Comparison of ENCODE assay signal across 8 cellular contexts in the genomic region with DNA sequence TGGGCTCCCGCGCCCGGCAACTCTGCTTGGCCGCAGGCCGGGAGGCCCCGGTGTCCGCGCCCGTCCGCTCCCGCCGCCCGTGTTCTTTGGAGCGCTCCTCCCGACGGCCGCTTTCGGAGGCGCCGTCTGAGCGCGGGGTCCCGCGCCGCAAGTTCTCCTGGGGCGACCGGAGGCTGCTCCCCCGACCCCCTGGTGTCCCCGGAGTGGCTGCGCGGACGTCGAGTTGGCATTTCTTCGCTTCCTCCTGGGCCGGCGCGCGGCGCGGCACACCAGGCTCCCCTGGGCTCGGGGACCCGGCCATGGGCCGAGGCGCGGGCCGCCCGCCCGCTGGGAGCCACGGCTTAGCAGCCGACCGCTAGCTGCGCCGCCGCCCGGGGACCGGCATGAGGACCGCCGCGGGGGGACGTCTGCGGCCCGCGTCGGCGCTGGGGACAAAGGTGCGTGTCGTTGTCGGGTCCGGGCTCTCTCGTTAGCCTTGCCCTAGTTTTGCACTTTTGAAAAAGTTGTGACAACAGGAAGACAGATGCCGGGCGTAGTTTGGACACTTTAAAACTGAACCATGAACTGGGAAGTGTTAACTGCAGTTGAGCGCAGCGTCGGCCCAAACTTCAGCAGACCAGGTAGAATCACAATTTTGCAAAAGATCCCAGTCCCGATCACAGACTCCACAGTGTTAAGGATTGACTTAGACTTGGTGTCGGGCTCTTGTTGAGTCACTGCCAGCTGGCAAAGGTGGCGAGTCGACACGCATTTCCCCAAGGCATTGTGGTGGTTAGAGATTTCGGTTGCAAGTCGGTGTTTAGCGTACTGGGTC. TPM values are rescaled to one million over a fixed set of nuclear protein-coding genes. Genes with fewer than 3 reads are reported as not detected.
DNase-seq lines count a peak whose midpoint lies in the region; ATAC-seq and TF ChIP-seq lines count a peak whose summit lies in the region.

No MANE protein-coding gene starts in this region.

- H2AFZ ChIP-seq in ACC112 (ENCODE audit: low read length, unreplicated experiment), result peak overlapping the region; percentile 75
- H2AFZ ChIP-seq in PC-3 (ENCODE audit: low read length), result peak overlapping the region; percentile 52
- peak overlapping the region; percentile 77 for H2AFZ ChIP-seq in trophoblast cell (ENCODE audit: insufficient read depth, low read length, poor library complexity)

- H3K9me3 ChIP-seq in PC-3 (ENCODE audit: low read length) (no peaks in the 10 kb centered on the region), trophoblast cell (ENCODE audit: insufficient read depth, low read depth, low read length) (no peaks in the 10 kb centered on the region), aorta (ENCODE audit: control insufficient read depth, low read length) (no peaks in the 10 kb centered on the region)

- H4K20me1 ChIP-seq in PC-3 (ENCODE audit: low read length), result peaks cover 33% of the 10 kb centered on the region

- BruUV-seq in PC-3 (replicated peaks; lab: Mats Ljungman, UMichigan), result no TSS peak

- H2AK5ac ChIP-seq in trophoblast cell (ENCODE audit: low read length), result peak overlapping the region; percentile 24

- intact Hi-C loops in PC-3 (cut with micrococcal nuclease) (loop anchor here (1.0 to 2.0 kb wide), 2 partner anchors 95 to 108 kb away; no protein-coding TSS in a partner anchor), Right ventricle myocardium superior (cut with DNase I) (loop anchor here (5.0 kb wide), 1 partner anchor 46 kb away; a partner anchor contains a TSS), aorta (cut with DNase I) (loop anchor here (2.0 to 5.0 kb wide), 3 partner anchors 94 to 184 kb away; a partner anchor contains a TSS)

- peak overlapping the region; percentile 57 for H2BK120ac ChIP-seq in trophoblast cell (ENCODE audit: insufficient read depth, low read length, poor library complexity)

- peak overlapping the region; percentile 85 for H3K18ac ChIP-seq in trophoblast cell (ENCODE audit: low read length)

- CTCF ChIA-PET in PC-3 (lab: Charles Lee), result interaction anchor here (1.0 kb wide), 1 partner anchor 12 kb away, joined by 3 read pairs; no protein-coding TSS in a partner anchor

- peak overlapping the region; percentile 70 for H3K14ac ChIP-seq in trophoblast cell (ENCODE audit: low read length)

- POLR2A ChIA-PET in PC-3 (lab: Charles Lee; ENCODE audit: unreplicated experiment), result no interaction called here

- WGBS in trophoblast cell (ENCODE audit: extremely low coverage, insufficient coverage, insufficient read length), result no CpG with 5 or more reads among the region's 83 CpGs
- 0% methylated on average over 79 to 83 of the region's 83 CpGs for WGBS in aorta, 2 donors

- H2BK5ac ChIP-seq in trophoblast cell (ENCODE audit: low read depth, low read length, poor library complexity), result peak overlapping the region; percentile 52

- H3F3A ChIP-seq in PC-3 (ENCODE audit: low read length, unreplicated experiment), result no peaks in the 10 kb centered on the region

- peak; percentile 68 for DNase-seq in PC-3
- peak; percentile 40 for DNase-seq in activated naive CD4-positive, alpha-beta T cell treated with anti-CD3 and anti-CD28 coated beads, Interleukin-2, amount 50 U/mL, for 16 hours
- peak; percentile 78 for DNase-seq in Right ventricle myocardium superior
- peak; percentile 53 to 71 for DNase-seq in trophoblast cell
- DNase-seq in aorta, result peak; percentile 66 to 87

- no peaks in the 10 kb centered on the region for H3K9me2 ChIP-seq in PC-3 (replicated peaks; ENCODE audit: low read length)

- peak overlapping the region; percentile 94 for H3K9ac ChIP-seq in PC-3 (ENCODE audit: low read length)
- peak overlapping the region; percentile 86 for H3K9ac ChIP-seq in trophoblast cell (ENCODE audit: low read length)

- H4K12ac ChIP-seq in trophoblast cell (ENCODE audit: low read depth, low read length), result peak overlapping the region; percentile 89

- H3K27ac ChIP-seq in ACC112 (ENCODE audit: low read depth, low read length) (peak overlapping the region; percentile 88), PC-3 (ENCODE audit: low read length) (peak overlapping the region; percentile 55), trophoblast cell (ENCODE audit: low read depth, low read length) (peak overlapping the region; percentile 75), aorta (ENCODE audit: low read depth in 1 of 2, low read length in 2 of 2) (peak overlapping the region; percentile 67 to 81)

- no peak overlapping the region for H2BK12ac ChIP-seq in trophoblast cell (ENCODE audit: low read length)

- H4K8ac ChIP-seq in trophoblast cell (ENCODE audit: low read depth, low read length), result peak overlapping the region; percentile 73

- H3K27me3 ChIP-seq in ACC112 (ENCODE audit: insufficient read depth, low read length) (no peaks in the 10 kb centered on the region), PC-3 (ENCODE audit: low read length) (no peaks in the 10 kb centered on the region), trophoblast cell (ENCODE audit: insufficient read depth, low read length) (no peaks in the 10 kb centered on the region), aorta (ENCODE audit: control insufficient read depth in 1 of 2, insufficient read depth in 2 of 2, low read length in 1 of 2) (no peaks in the 10 kb centered on the region)

- H3K79me2 ChIP-seq in ACC112 (ENCODE audit: control insufficient read depth, insufficient read depth, low read length, unreplicated experiment) (peaks cover 81% of the 10 kb centered on the region), PC-3 (ENCODE audit: low read length) (peaks cover 86% of the 10 kb centered on the region), trophoblast cell (ENCODE audit: control insufficient read depth, insufficient read depth, low read length, poor library complexity) (peaks cover 27% of the 10 kb centered on the region)

- TF ChIP-seq CTCF in PC-3 (conservative IDR thresholded peaks at IDR 0.05; ENCODE audit: low read depth, low read length), result no peak

- peaks cover 14% of the 10 kb centered on the region for H3K36me3 ChIP-seq in ACC112 (ENCODE audit: insufficient read depth, low read length)
- H3K36me3 ChIP-seq in PC-3 (ENCODE audit: low read depth, low read length), result peaks cover 16% of the 10 kb centered on the region; the same call in 1 of the 2 replicates
- peaks cover 12% of the 10 kb centered on the region in 2 experiments for H3K36me3 ChIP-seq in trophoblast cell (ENCODE audit: control insufficient read depth in 1 of 2, insufficient read depth in 2 of 2, low read length in 2 of 2)
- peaks cover 0 to 4% of the 10 kb centered on the region in 2 donors for H3K36me3 ChIP-seq in aorta (ENCODE audit: control insufficient read depth in 1 of 2, insufficient read depth in 2 of 2, low read length in 1 of 2)

- H3K4me3 ChIP-seq in ACC112 (ENCODE audit: low read depth, low read length) (peak overlapping the region; percentile 88), PC-3 (ENCODE audit: low read length) (peak overlapping the region; percentile 97), trophoblast cell (ENCODE audit: low read depth, low read length) (peak overlapping the region; percentile 87), aorta (ENCODE audit: low read length in 2 of 2) (peak overlapping the region; percentile 86 to 93)

- peak; percentile 22 for ATAC-seq in GM18517 (IDR thresholded peaks at IDR 0.05; ENCODE audit: unreplicated experiment)
- ATAC-seq in HG03039 (IDR thresholded peaks at IDR 0.05; ENCODE audit: unreplicated experiment), result peak; percentile 19
- peak; percentile 8 for ATAC-seq in PC-3
- ATAC-seq in Right ventricle myocardium superior (ENCODE audit: poor library complexity), result peak; percentile 36
- peak; percentile 46 for ATAC-seq in aorta (ENCODE audit: low FRiP score)

- peak overlapping the region; percentile 61 for H4K91ac ChIP-seq in trophoblast cell (ENCODE audit: low read depth, low read length)

- peaks cover 8% of the 10 kb centered on the region for H3K79me1 ChIP-seq in trophoblast cell (ENCODE audit: low read length)

- H3K4me1 ChIP-seq in ACC112 (ENCODE audit: control insufficient read depth, insufficient read depth, low read length, unreplicated experiment) (peaks cover 37% of the 10 kb centered on the region), PC-3 (ENCODE audit: insufficient read depth, low read length) (peaks cover 29% of the 10 kb centered on the region), trophoblast cell (ENCODE audit: control insufficient read depth in 1 of 2, insufficient read depth in 2 of 2, low read length in 2 of 2) (peaks cover 7 to 9% of the 10 kb centered on the region in 2 experiments), aorta (ENCODE audit: control insufficient read depth in 1 of 2, insufficient read depth in 2 of 2, low read length in 2 of 2) (no peaks in the 10 kb centered on the region)

- H3K4ac ChIP-seq in trophoblast cell (ENCODE audit: low read depth, low read length), result peak overlapping the region; percentile 92

- H3K4me2 ChIP-seq in PC-3 (ENCODE audit: low read length), result peak overlapping the region; percentile 87
- peak overlapping the region; percentile 61 for H3K4me2 ChIP-seq in trophoblast cell (ENCODE audit: low read length)

- no peak overlapping the region for H3K23ac ChIP-seq in trophoblast cell (ENCODE audit: low read length)

RNA-seq across cellular contexts. Expression of a gene that starts 0.7 kb away (rescaled TPM):
- total RNA-seq in PC-3 (2014; rRNA removed) (21.4 and 21.9 TPM in 2 replicates), Right ventricle myocardium superior (42.1 TPM), aorta (10 to 100 TPM; 23.0 to 33.2 TPM)
- polyA plus RNA-seq in trophoblast cell (2013), result 22.6 and 23.0 TPM in 2 replicates
- 1 to 10 TPM; 7.8 to 8.1 TPM for polyA plus RNA-seq in aorta

RNA-seq across cellular contexts. Expression of a gene that starts 0.9 kb away (rescaled TPM):
- total RNA-seq in PC-3 (2014; rRNA removed), result 30.6 and 41.2 TPM in 2 replicates
- total RNA-seq in Right ventricle myocardium superior, result 93.3 TPM
- 51.9 and 52.1 TPM in 2 replicates for polyA plus RNA-seq in trophoblast cell (2013)
- 10 to 100 TPM; 70.2 to 73.2 TPM for total RNA-seq in aorta
- polyA plus RNA-seq in aorta, result 10 to 100 TPM; 33.3 to 47.7 TPM

RNA-seq across cellular contexts. Expression of a gene that starts 45.5 kb away (rescaled TPM):
- total RNA-seq in PC-3 (2014; rRNA removed), result 23.3 and 24.1 TPM in 2 replicates
- total RNA-seq in Right ventricle myocardium superior, result 110 TPM
- 24.5 and 24.6 TPM in 2 replicates for polyA plus RNA-seq in trophoblast cell (2013)
- total RNA-seq in aorta, result 10 to 100 TPM; 11.4 to 14.8 TPM
- 10 to 100 TPM; 23.8 to 42.9 TPM for polyA plus RNA-seq in aorta

RNA-seq across cellular contexts. Expression of a gene that starts 52.8 kb away (rescaled TPM):
- total RNA-seq in PC-3 (2014; rRNA removed), result not detected in 2 replicates
- not detected for total RNA-seq in Right ventricle myocardium superior
- not detected in 2 replicates for polyA plus RNA-seq in trophoblast cell (2013)
- not detected for total RNA-seq in aorta
- polyA plus RNA-seq in aorta, result 10 to 100 TPM in 1 of 2 donors, under 1 TPM in 1; 0.51 to 97.9 TPM

RNA-seq across cellular contexts. Expression of a gene that starts 59.8 kb away (rescaled TPM):
- total RNA-seq in PC-3 (2014; rRNA removed) (not detected in 2 replicates), Right ventricle myocardium superior (not detected), aorta (not detected)
- 0.27 and 0.42 TPM in 2 replicates for polyA plus RNA-seq in trophoblast cell (2013)
- polyA plus RNA-seq in aorta, result not detected

Comparison
In these comparisons a context has a peak if more than half of its experiments do, and no peak if none do; other contexts are left out.
1. Peak in every context shown above with its lines: DNase-seq, ATAC-seq, H3K4me3 ChIP-seq and H3K27ac ChIP-seq.